In the genomic region with DNA sequence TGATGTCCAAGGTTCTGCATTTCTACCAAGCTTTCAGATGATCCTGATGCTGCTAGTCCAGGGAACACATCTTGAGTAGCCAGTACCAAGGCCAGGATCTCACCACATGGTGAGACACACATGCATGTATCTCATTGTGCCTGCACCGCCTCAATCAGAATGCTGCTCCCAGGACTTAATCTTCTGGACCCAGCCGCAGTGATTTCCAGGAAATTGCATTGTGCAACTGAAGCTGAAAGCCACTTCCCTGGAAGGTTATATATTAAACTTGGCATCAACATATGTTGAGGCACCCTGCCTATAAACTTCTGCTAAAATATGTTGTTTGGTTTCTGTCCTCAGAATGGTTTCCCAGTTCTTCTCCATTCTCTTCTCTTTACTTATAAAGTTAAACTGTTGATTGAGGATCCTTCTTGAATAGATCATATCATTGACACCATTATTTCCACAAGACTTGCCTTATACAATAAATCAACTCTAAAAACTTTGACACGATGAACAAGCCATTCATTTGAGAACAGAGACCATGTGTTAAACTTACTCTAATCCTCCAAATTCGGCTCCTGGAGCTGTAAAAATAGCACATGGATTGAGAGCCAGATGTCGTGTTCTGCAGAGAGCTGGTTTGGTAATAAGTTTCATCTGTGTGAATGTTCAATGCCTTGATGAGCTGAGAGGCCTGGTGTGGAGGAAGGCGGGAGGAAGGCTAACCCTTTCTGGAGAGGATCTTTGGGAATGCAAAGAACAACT, we compare ENCODE assay signal across 18 cellular contexts.
"Had no signal": no experiment of that assay in that cellular context is flagged by ENCODE, and none has a peak within 500 bp of the region (broad histone marks: within the 10 kb centered on the region; RNA-seq: fewer than 3 reads in every experiment).

No MANE protein-coding gene starts in this region.

- H3K4me3 Mint-ChIP-seq: activated CD8-positive, alpha-beta T cell treated with anti-CD3 and anti-CD28 coated beads for 36 hours; endodermal cell; naive thymus-derived CD4-positive, alpha-beta T cell; neural progenitor cell; stimulated activated naive CD8-positive, alpha-beta T cell treated with anti-CD3 and anti-CD28 coated beads, Interleukin-15, amount 100 ng/mL, for 72 hours; type B pancreatic cell had no signal

- H3K27me3 Mint-ChIP-seq: activated CD8-positive, alpha-beta T cell treated with anti-CD3 and anti-CD28 coated beads for 36 hours; naive thymus-derived CD4-positive, alpha-beta T cell; stimulated activated naive CD8-positive, alpha-beta T cell treated with anti-CD3 and anti-CD28 coated beads, Interleukin-15, amount 100 ng/mL, for 72 hours; type B pancreatic cell had no signal

- H3K9me3 Mint-ChIP-seq: activated T-helper 2 cell treated with anti-CD3 and anti-CD28 coated beads, Interferon-gamma antibody, Interleukin-2, Interleukin-4, amounts not matched to agents 10 μg/mL and 5 μg/mL and 100 μg/mL, durations not matched to agents 14 hours and 24 hours and 36 hours; neural progenitor cell; type B pancreatic cell had no signal

- H3K4me1 Mint-ChIP-seq: endodermal cell; naive thymus-derived CD4-positive, alpha-beta T cell; stimulated activated naive CD8-positive, alpha-beta T cell treated with anti-CD3 and anti-CD28 coated beads, Interleukin-15, amount 100 ng/mL, for 72 hours had no signal

- DNase-seq: activated CD4-positive, alpha-beta T cell treated with anti-CD3 and anti-CD28 coated beads for 48 hours; activated CD4-positive, CD25-positive, alpha-beta regulatory T cell; activated CD8-positive, alpha-beta T cell treated with anti-CD3 and anti-CD28 coated beads for 36 hours; activated naive CD4-positive, alpha-beta T cell treated with Interleukin-2 at 50 U/mL for 16 hours; activated T-cell treated with anti-CD3 and anti-CD28 coated beads, Interleukin-2, amount 50 U/mL, for 1 hour; brain microvascular endothelial cell; central memory CD4-positive, alpha-beta T cell; endodermal cell; mesenchymal stem cell; naive thymus-derived CD4-positive, alpha-beta T cell; psoas muscle; right cardiac atrium; stimulated activated naive CD8-positive, alpha-beta T cell treated with anti-CD3 and anti-CD28 coated beads, Interleukin-15, amount 100 ng/mL, for 72 hours; T-helper 9 cell; testis had no signal

- ATAC-seq: activated CD8-positive, alpha-beta T cell treated with anti-CD3 and anti-CD28 coated beads for 36 hours; naive thymus-derived CD4-positive, alpha-beta T cell; psoas muscle; right cardiac atrium; stimulated activated naive CD8-positive, alpha-beta T cell treated with anti-CD3 and anti-CD28 coated beads, Interleukin-15, amount 100 ng/mL, for 72 hours had no signal

- H3K36me3 Mint-ChIP-seq: naive thymus-derived CD4-positive, alpha-beta T cell; neural progenitor cell; type B pancreatic cell had no signal

- H3K27ac Mint-ChIP-seq: activated CD8-positive, alpha-beta T cell treated with anti-CD3 and anti-CD28 coated beads for 36 hours; activated T-helper 2 cell treated with anti-CD3 and anti-CD28 coated beads, Interferon-gamma antibody, Interleukin-2, Interleukin-4, amounts not matched to agents 10 μg/mL and 5 μg/mL and 100 μg/mL, durations not matched to agents 14 hours and 24 hours and 36 hours; endodermal cell; naive thymus-derived CD4-positive, alpha-beta T cell; neural progenitor cell; stimulated activated naive CD8-positive, alpha-beta T cell treated with anti-CD3 and anti-CD28 coated beads, Interleukin-15, amount 100 ng/mL, for 72 hours; type B pancreatic cell had no signal
